8 cellular contexts compared by ENCODE assay signal in genomic region chr15:41116116-41116871, GRCh38. TPM values are rescaled to one million over a fixed set of nuclear protein-coding genes. Genes with fewer than 3 reads are reported as not detected.
DNase-seq lines count a peak whose midpoint lies in the region; ATAC-seq and TF ChIP-seq lines count a peak whose summit lies in the region.

Gene INO80, minus strand, starts transcription at chr15:41116280. Its CDS starts 19,970 bp downstream, at chr15:41096310.

- H3K4me3 ChIP-seq in lung: peak within 1 kb of the TSS; percentile 99

- H3K36me3 ChIP-seq in lung (ENCODE audit: control insufficient read depth in 2 of 2, insufficient read depth in 2 of 2, low read length in 2 of 2): peaks cover 0 to 2% of the 10 kb centered on the region in 2 donors

- peak within 1 kb of the TSS; percentile 98 for H3K27ac Mint-ChIP-seq in CD4-positive, alpha-beta T cell

- peak; percentile 79 for ATAC-seq in CD4-positive, alpha-beta T cell (ENCODE audit: poor library complexity)
- ATAC-seq in GM19463 (IDR thresholded peaks at IDR 0.05; ENCODE audit: unreplicated experiment) (peak; percentile 70), lung (ENCODE audit: insufficient read depth, low FRiP score) (peak; percentile 93)

- H3K36me3 Mint-ChIP-seq in CD4-positive, alpha-beta T cell (ENCODE audit: low read depth): peaks cover 15% of the 10 kb centered on the region

- POLR2A ChIA-PET in CD4-positive, alpha-beta T cell (lab: Charles Lee): interaction anchor here (0.8 to 1.8 kb wide), 16 partner anchors 9 to 547 kb away, joined by 3 to 19 read pairs (median 4); partner anchors contain the start of genes CHAC1, CHP1, DNAJC17 and EXD1

- DNase-seq in CD4-positive, alpha-beta T cell: peak; percentile 90 to 96 (median 94)
- DNase-seq in HS-27A (ENCODE audit: low read depth) (peak; percentile 96), NK-92 (lab: John Stamatoyannopoulos, UW; ENCODE audit: unreplicated experiment) (peak; percentile 80), lung (ENCODE audit: low spot score) (peak; percentile 99)
- DNase-seq in activated CD8-positive, alpha-beta memory T cell treated with anti-CD3 and anti-CD28 coated beads for 1 hour (ENCODE audit: extremely low read depth in 1 of 2, low read depth in 1 of 2): peak; percentile 92 to 93
- peak; percentile 91 for DNase-seq in effector CD8-positive, alpha-beta T cell (lab: John Stamatoyannopoulos, UW)
- DNase-seq in stimulated activated CD4-positive, alpha-beta T cell treated with anti-CD3 and anti-CD28 coated beads, TNF-alpha, amount 100 ng/mL, for 4 hours (ENCODE audit: low read depth in 3 of 3): peak; percentile 89 to 94 (median 92)

- TF ChIP-seq CTCF in CD4-positive, alpha-beta T cell (IDR thresholded peaks at IDR 0.05): no peak
- TF ChIP-seq CTCF in lung (IDR thresholded peaks at IDR 0.05; ENCODE audit: control extremely low read depth, extremely low read depth): no peak

- peaks cover 0 to 5% of the 10 kb centered on the region in 2 donors for H3K4me1 ChIP-seq in lung (ENCODE audit: control insufficient read depth in 2 of 2, insufficient read depth in 2 of 2, low read length in 2 of 2)

- H3K27me3 Mint-ChIP-seq in CD4-positive, alpha-beta T cell: no peaks in the 10 kb centered on the region

- H3K27ac ChIP-seq in CD4-positive, alpha-beta T cell (ENCODE audit: low read depth, low read length): peak within 1 kb of the TSS; percentile 91
- peak within 1 kb of the TSS; percentile 98 to 100 for H3K27ac ChIP-seq in lung (ENCODE audit: low read depth in 1 of 2, low read length in 1 of 2)

- no peaks in the 10 kb centered on the region for H3K9me3 Mint-ChIP-seq in CD4-positive, alpha-beta T cell

- H3K27me3 ChIP-seq in CD4-positive, alpha-beta T cell (ENCODE audit: control insufficient read depth, insufficient read depth, low read length): no peaks in the 10 kb centered on the region
- no peaks in the 10 kb centered on the region for H3K27me3 ChIP-seq in lung (ENCODE audit: control insufficient read depth, insufficient read depth)

- CTCF ChIA-PET in CD4-positive, alpha-beta T cell (lab: Charles Lee): interaction anchor here (1.3 to 2.5 kb wide), 2 partner anchors 212 to 222 kb away, joined by 5 to 7 read pairs; partner anchors contain the start of gene VPS18

- intact Hi-C loops in CD4-positive, alpha-beta T cell (cut with DNase I, micrococcal nuclease): loop anchor here in 1 of 2 experiments (1.0 to 10.0 kb wide), 9 partner anchors 115 to 1331 kb away; partner anchors contain the start of genes C15orf62, CHAC1, CHP1 and FSIP1

- no peaks in the 10 kb centered on the region for H3K9me3 ChIP-seq in CD4-positive, alpha-beta T cell (ENCODE audit: control insufficient read depth, low read length)
- no peaks in the 10 kb centered on the region for H3K9me3 ChIP-seq in lung (ENCODE audit: control insufficient read depth in 2 of 2, insufficient read depth in 1 of 2, low read length in 1 of 2)

- H3K4me3 Mint-ChIP-seq in CD4-positive, alpha-beta T cell: peak within 1 kb of the TSS; percentile 93

- WGBS in lung, 2 donors: 0% methylated on average over 46 to 60 of the region's 61 CpGs

- peaks cover 25% of the 10 kb centered on the region for H3K4me1 Mint-ChIP-seq in CD4-positive, alpha-beta T cell (ENCODE audit: low read depth)

RNA-seq across cellular contexts. Expression of gene INO80, which starts in this region (rescaled TPM):
- 10 to 100 TPM; 20.3 to 22.9 TPM for total RNA-seq in CD4-positive, alpha-beta T cell
- total RNA-seq in lung: 10 to 100 TPM; 27.1 to 50.1 TPM
- polyA plus RNA-seq in lung: 10 to 100 TPM in 1 of 2 donors, 1 to 10 TPM in 1; 8.0 to 18.6 TPM

Comparison
In these comparisons a context has a peak if more than half of its experiments do, and no peak if none do; other contexts are left out.
1. Peak in every context shown above with its lines: DNase-seq, ATAC-seq, H3K4me3 ChIP-seq and H3K27ac ChIP-seq.